ENCODE assay signal across 8 cellular contexts in genomic region chr19:56594783-56595547, GRCh38. TPM values are rescaled to one million over a fixed set of nuclear protein-coding genes. Genes with fewer than 3 reads are reported as not detected.
DNase-seq lines count a peak whose midpoint lies in the region; ATAC-seq and TF ChIP-seq lines count a peak whose summit lies in the region.

Gene ZNF71 (plus strand): TSS chr19:56595302. CDS start chr19:56601559, 6,257 bp downstream.

- no peak within 1 kb of the TSS for H2BK12ac ChIP-seq in trophoblast cell (ENCODE audit: low read length)

- peak in 1 of 2 donors; percentile 54 for TF ChIP-seq EP300 in tibial nerve (IDR thresholded peaks at IDR 0.05)

- H3K14ac ChIP-seq in trophoblast cell (ENCODE audit: low read length) = peak within 1 kb of the TSS; percentile 85

- H2BK120ac ChIP-seq in trophoblast cell (ENCODE audit: insufficient read depth, low read length, poor library complexity) = peak within 1 kb of the TSS; percentile 16

- H2AFZ ChIP-seq in trophoblast cell (ENCODE audit: insufficient read depth, low read length, poor library complexity) = peak within 1 kb of the TSS; percentile 80

- peak within 1 kb of the TSS; percentile 57 for H4K91ac ChIP-seq in trophoblast cell (ENCODE audit: low read depth, low read length)

- no peak within 1 kb of the TSS for H3K23ac ChIP-seq in trophoblast cell (ENCODE audit: low read length)

- H4K8ac ChIP-seq in trophoblast cell (ENCODE audit: low read depth, low read length) = peak within 1 kb of the TSS; percentile 78

- DNase-seq in G401 (ENCODE audit: low spot score) = peak; percentile 87
- peak; percentile 39 for DNase-seq in HFF-Myc (ENCODE audit: extremely low read depth, low read depth)
- DNase-seq in NCI-H1105 (lab: John Stamatoyannopoulos, UW) = peak; percentile 93
- DNase-seq in SW480 (ENCODE audit: low spot score) = peak; percentile 75
- peak; percentile 96 for DNase-seq in adipocyte (ENCODE audit: low read depth)
- DNase-seq in heart left ventricle = peak; percentile 93 to 96 (median 93)
- DNase-seq in trophoblast cell = peak; percentile 75 to 88
- DNase-seq in tibial nerve (ENCODE audit: low spot score in 2 of 2) = peak; percentile 68 to 69

- no peaks in the 10 kb centered on the region for H3K27me3 ChIP-seq in adipocyte (replicated peaks; ENCODE audit: control insufficient read depth, insufficient read depth, low read length)
- no peaks in the 10 kb centered on the region for H3K27me3 ChIP-seq in heart left ventricle
- H3K27me3 ChIP-seq in trophoblast cell (ENCODE audit: insufficient read depth, low read length) = no peaks in the 10 kb centered on the region
- H3K27me3 ChIP-seq in tibial nerve = no peaks in the 10 kb centered on the region

- peak within 1 kb of the TSS; percentile 78 for H3K4me2 ChIP-seq in trophoblast cell (ENCODE audit: low read length)

- peaks cover 5% of the 10 kb centered on the region for H3K4me1 ChIP-seq in adipocyte (ENCODE audit: control insufficient read depth, insufficient read depth, low read length)
- H3K4me1 ChIP-seq in heart left ventricle = peaks cover 0 to 24% (median 8%) of the 10 kb centered on the region in 12 donors
- peaks cover 10 to 11% of the 10 kb centered on the region in 2 experiments for H3K4me1 ChIP-seq in trophoblast cell (ENCODE audit: control insufficient read depth in 1 of 2, insufficient read depth in 2 of 2, low read length in 2 of 2)
- H3K4me1 ChIP-seq in tibial nerve = peaks cover 0 to 14% (median 3%) of the 10 kb centered on the region in 4 donors

- H3K4me3 ChIP-seq in HFF-Myc (replicated peaks; ENCODE audit: low read depth, low read length) (peak within 1 kb of the TSS; percentile 70), adipocyte (ENCODE audit: low read length) (peak within 1 kb of the TSS; percentile 98), heart left ventricle (peak within 1 kb of the TSS; percentile 65 to 100 (median 88)), trophoblast cell (ENCODE audit: low read depth, low read length) (peak within 1 kb of the TSS; percentile 96), tibial nerve (peak within 1 kb of the TSS; percentile 65 to 97 (median 90))

- in situ Hi-C loops in G401 (cut with HindIII; ENCODE audit: low sequenced_read_pairs) = no loop called here

- H3K18ac ChIP-seq in trophoblast cell (ENCODE audit: low read length) = peak within 1 kb of the TSS; percentile 47

- WGBS in heart left ventricle, 4 donors = 1% methylated on average over 37 to 52 of the region's 52 CpGs
- 100% methylated on average over 1 of the region's 52 CpGs for whole genome bisulfite sequencing in trophoblast cell (ENCODE audit: extremely low coverage, insufficient coverage, insufficient read length)
- WGBS in tibial nerve, 2 donors = 0 to 1% methylated on average over 46 to 51 of the region's 52 CpGs

- H3K9me3 ChIP-seq in adipocyte (ENCODE audit: control insufficient read depth, low read length) = no peaks in the 10 kb centered on the region
- peaks cover 0 to 33% (median 0%) of the 10 kb centered on the region in 12 donors for H3K9me3 ChIP-seq in heart left ventricle
- peaks cover 4% of the 10 kb centered on the region for H3K9me3 ChIP-seq in trophoblast cell (ENCODE audit: insufficient read depth, low read depth, low read length)
- peaks cover 0 to 39% (median 0%) of the 10 kb centered on the region in 4 donors for H3K9me3 ChIP-seq in tibial nerve

- peak; percentile 88 to 99 (median 98) for ATAC-seq in heart left ventricle

- H3K79me2 ChIP-seq in trophoblast cell (ENCODE audit: control insufficient read depth, insufficient read depth, low read length, poor library complexity) = peaks cover 5% of the 10 kb centered on the region

- TF ChIP-seq POLR2A in heart left ventricle (IDR thresholded peaks at IDR 0.05) (peak in 1 of 2 donors; percentile 64), tibial nerve (IDR thresholded peaks at IDR 0.05) (peak in 1 of 2 donors; percentile 17)

- H3K27ac ChIP-seq in heart left ventricle (peak within 1 kb of the TSS in 11 of 12 donors; percentile 61 to 86 (median 76)), trophoblast cell (ENCODE audit: low read depth, low read length) (no peak within 1 kb of the TSS), tibial nerve (peak within 1 kb of the TSS; percentile 15 to 87 (median 78))

- H2BK5ac ChIP-seq in trophoblast cell (ENCODE audit: low read depth, low read length, poor library complexity) = peak within 1 kb of the TSS; percentile 1

- TF ChIP-seq CTCF in HFF-Myc (IDR thresholded peaks at IDR 0.05; ENCODE audit: low read depth, low read length, missing control alignments) = no peak
- TF ChIP-seq CTCF in heart left ventricle (IDR thresholded peaks at IDR 0.05) = no peak
- TF ChIP-seq CTCF in tibial nerve (IDR thresholded peaks at IDR 0.05) = no peak

- H2AK5ac ChIP-seq in trophoblast cell (ENCODE audit: low read length) = peak within 1 kb of the TSS; percentile 26

- peak within 1 kb of the TSS; percentile 49 for H4K12ac ChIP-seq in trophoblast cell (ENCODE audit: low read depth, low read length)

- H3K79me1 ChIP-seq in trophoblast cell (ENCODE audit: low read length) = peaks cover 4% of the 10 kb centered on the region

- intact Hi-C loops in heart left ventricle (cut with DNase I) = loop anchor here in 3 of 10 donors (2.0 to 5.0 kb wide), 3 partner anchors 28 to 77 kb away; partner anchors contain the start of genes ZNF470 (in 1 of the 3) and ZNF835 (in 1 of the 3)

- peak within 1 kb of the TSS; percentile 96 for H3K9ac ChIP-seq in adipocyte (ENCODE audit: low read length)
- H3K9ac ChIP-seq in trophoblast cell (ENCODE audit: low read length) = peak within 1 kb of the TSS; percentile 76

- peak within 1 kb of the TSS; percentile 35 for H3K4ac ChIP-seq in trophoblast cell (ENCODE audit: low read depth, low read length)

- H3K36me3 ChIP-seq in adipocyte (ENCODE audit: control insufficient read depth, insufficient read depth, low read length, severe bottlenecking) (no peaks in the 10 kb centered on the region), heart left ventricle (peaks cover 0 to 3% (median 0%) of the 10 kb centered on the region in 9 donors), trophoblast cell (ENCODE audit: control insufficient read depth in 1 of 2, insufficient read depth in 2 of 2, low read length in 2 of 2) (peaks cover 0 to 3% of the 10 kb centered on the region in 2 experiments), tibial nerve (peaks cover 0 to 27% (median 0%) of the 10 kb centered on the region in 3 donors)

RNA-seq across cellular contexts. Expression of gene ZNF71, which starts in this region (rescaled TPM):
- 7.1 and 13.5 TPM in 2 replicates for total RNA-seq in G401 (2014; rRNA removed; shearing (Covaris generic))
- total RNA-seq in heart left ventricle = 10 to 100 TPM in 1 of 9 donors, 1 to 10 TPM in 8; 5.3 to 15.3 (median 7.1) TPM
- 10 to 100 TPM in 1 of 2 donors, 1 to 10 TPM in 1; 3.6 to 10.2 TPM for polyA plus RNA-seq in heart left ventricle
- 5.9 and 6.4 TPM in 2 replicates for polyA plus RNA-seq in trophoblast cell (2013)
- 10 to 100 TPM in 3 of 4 donors, 1 to 10 TPM in 1; 9.0 to 13.2 (median 12.8) TPM for total RNA-seq in tibial nerve

Comparison
In these comparisons a context has a peak if more than half of its experiments do, and no peak if none do; other contexts are left out.
1. DNase-seq: peak in every context shown above with its lines; median percentile 96 in adipocyte; 93 in NCI-H1105; 93 in heart left ventricle; 87 in G401; 82 in trophoblast cell; 75 in SW480; 68 in tibial nerve; 39 in HFF-Myc.